In the genomic region with DNA sequence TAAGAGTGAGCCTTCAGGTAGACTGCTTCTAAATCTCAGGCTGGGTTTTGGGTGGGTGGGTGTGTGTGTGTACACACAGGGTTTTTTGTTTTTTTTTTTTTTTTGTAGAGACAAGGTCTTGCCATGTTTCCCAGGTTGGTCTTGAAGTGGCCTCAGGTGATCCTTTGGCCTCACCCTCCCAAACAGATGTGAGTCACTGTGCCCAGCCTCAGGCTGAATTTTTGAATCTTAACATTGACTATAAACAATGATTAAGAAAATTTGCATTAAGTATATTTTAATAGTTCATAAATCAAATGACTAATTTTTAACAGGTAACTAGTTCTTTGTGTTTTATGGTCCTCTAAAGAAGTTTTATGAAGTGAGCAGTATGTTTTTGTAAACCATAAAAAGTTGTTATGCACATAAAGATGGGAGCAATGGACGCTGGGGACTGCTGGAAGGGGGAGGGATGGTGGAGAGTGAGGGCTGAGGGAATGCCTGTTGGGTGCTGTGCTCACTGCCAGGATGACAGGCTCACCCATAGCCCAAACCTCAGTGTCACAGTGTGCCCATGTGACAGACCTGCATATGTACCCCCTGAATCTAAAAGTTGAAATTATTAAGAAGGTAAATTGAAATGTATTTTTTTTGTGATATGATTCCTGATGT, we compare ENCODE assay signal across 24 cellular contexts.
DNase-seq lines count a peak whose midpoint lies in the region; ATAC-seq and TF ChIP-seq lines count a peak whose summit lies in the region.
"Had no signal": no experiment of that assay in that cellular context is flagged by ENCODE, and none has a peak within 500 bp of the region (broad histone marks: within the 10 kb centered on the region; RNA-seq: fewer than 3 reads in every experiment).

No MANE protein-coding gene starts in this region.

- H3K9me2 ChIP-seq in PC-3 (replicated peaks; ENCODE audit: low read length) (no peaks in the 10 kb centered on the region), GM23248 (ENCODE audit: insufficient read depth) (no peaks in the 10 kb centered on the region)

- peak; percentile 42 for DNase-seq in M059J (ENCODE audit: low read depth)
- peak; percentile 26 for DNase-seq in PC-3
- peak; percentile 21 for DNase-seq in epithelial cell of esophagus (ENCODE audit: low read depth)
- peak; percentile 60 for DNase-seq in renal cortical epithelial cell (ENCODE audit: low read depth)
- no peak for DNase-seq in vagina (ENCODE audit: extremely low spot score in 2 of 2)
- DNase-seq in spleen, result no peak
- DNase-seq in GM23248, result no peak
- DNase-seq: 8988T; ACHN; BE2C; C1 segment of cervical spinal cord; CD4-positive, alpha-beta memory T cell; CD4-positive, CD25-positive, alpha-beta regulatory T cell; CD8-positive, alpha-beta memory T cell; COR-L47; DMS 273 treated with DMSO at 0.1 percent for 48 hours; DMS153; DMS53; DMS79; DND-41; EL; GDM1 had no signal

- CTCF ChIA-PET in PC-3 (lab: Charles Lee), result no interaction called here

- H3K27ac ChIP-seq in PC-3 (ENCODE audit: low read length) (no peak overlapping the region), vagina (no peak overlapping the region), spleen (no peak overlapping the region), GM23248 (no peak overlapping the region)
- H3K27ac ChIP-seq: BLaER1 had no signal

- in situ Hi-C loops in GM23248 (cut with MboI), result no loop called here

- 76 to 97% (median 86%) methylated on average over 1 of the region's 1 CpG for WGBS in spleen, 5 donors
- 85 to 92% methylated on average over 1 of the region's 1 CpG for WGBS in GM23248 (ENCODE audit: low coverage in 1 of 2, low lambda C conversion rate in 2 of 2, missing lambda C conversion rate in 2 of 2), 2 experiments

- no peaks in the 10 kb centered on the region for H4K20me1 ChIP-seq in PC-3 (ENCODE audit: low read length)
- no peaks in the 10 kb centered on the region for H4K20me1 ChIP-seq in GM23248 (ENCODE audit: insufficient read depth)
- H4K20me1 ChIP-seq: BLaER1 had no signal

- H3K4me1 ChIP-seq in PC-3 (ENCODE audit: insufficient read depth, low read length), result no peaks in the 10 kb centered on the region
- H3K4me1 ChIP-seq in vagina, result no peaks in the 10 kb centered on the region
- H3K4me1 ChIP-seq in spleen, result no peaks in the 10 kb centered on the region
- no peaks in the 10 kb centered on the region for H3K4me1 ChIP-seq in GM23248 (ENCODE audit: insufficient read depth)
- H3K4me1 ChIP-seq: BE2C, BLaER1 had no signal

- H3K27me3 ChIP-seq in PC-3 (ENCODE audit: low read length) (no peaks in the 10 kb centered on the region), vagina (no peaks in the 10 kb centered on the region), spleen (replicated peaks in 1 of 7) (no peaks in the 10 kb centered on the region), GM23248 (replicated peaks; ENCODE audit: insufficient read depth) (no peaks in the 10 kb centered on the region)
- H3K27me3 ChIP-seq: BE2C, BLaER1 had no signal

- no TSS peak for BruUV-seq in PC-3 (replicated peaks; lab: Mats Ljungman, UMichigan)

- H3K9me3 ChIP-seq in PC-3 (ENCODE audit: low read length) (peaks cover 34% of the 10 kb centered on the region), vagina (no peaks in the 10 kb centered on the region), spleen (peaks cover 0 to 80% (median 40%) of the 10 kb centered on the region in 8 donors), GM23248 (ENCODE audit: low read depth) (peaks cover 3% of the 10 kb centered on the region)

- H3K9ac ChIP-seq in PC-3 (ENCODE audit: low read length) (no peak overlapping the region), GM23248 (no peak overlapping the region)
- H3K9ac ChIP-seq: BLaER1 had no signal

- ATAC-seq in PC-3, result peak; percentile 97
- ATAC-seq: GM12878 had no signal

- H3F3A ChIP-seq in PC-3 (ENCODE audit: low read length, unreplicated experiment) (no peaks in the 10 kb centered on the region), GM23248 (ENCODE audit: insufficient read depth) (no peaks in the 10 kb centered on the region)

- H3K36me3 ChIP-seq in PC-3 (ENCODE audit: low read depth, low read length), result peaks cover 4% of the 10 kb centered on the region; the same call in 1 of the 2 replicates
- no peaks in the 10 kb centered on the region for H3K36me3 ChIP-seq in vagina
- H3K36me3 ChIP-seq in spleen, result peaks cover 0 to 27% (median 0%) of the 10 kb centered on the region in 6 donors
- 0 out of 2 replicates have a peak, but pooled peaks cover 11% of the 10 kb centered on the region for H3K36me3 ChIP-seq in GM23248 (ENCODE audit: low read depth)
- H3K36me3 ChIP-seq: BE2C had no signal

- TF ChIP-seq POLR2A in vagina (IDR thresholded peaks at IDR 0.05) (no peak), spleen (IDR thresholded peaks at IDR 0.05) (no peak)

- H3K4me2 ChIP-seq in PC-3 (ENCODE audit: low read length) (no peak overlapping the region), GM23248 (ENCODE audit: unreplicated experiment) (no peak overlapping the region)
- H3K4me2 ChIP-seq: BLaER1 had no signal

- no peak for TF ChIP-seq CTCF in PC-3 (conservative IDR thresholded peaks at IDR 0.05; ENCODE audit: low read depth, low read length)
- no peak for TF ChIP-seq CTCF in epithelial cell of esophagus (IDR thresholded peaks at IDR 0.05; ENCODE audit: insufficient read depth, low read depth, low read length, missing control alignments)
- no peak for TF ChIP-seq CTCF in vagina (IDR thresholded peaks at IDR 0.05)
- TF ChIP-seq CTCF in spleen (IDR thresholded peaks at IDR 0.05 in 8 of 11, conservative IDR thresholded peaks at IDR 0.05 in 3 of 11), result no peak

- POLR2A ChIA-PET in PC-3 (lab: Charles Lee; ENCODE audit: unreplicated experiment), result no interaction called here

- H3K4me3 ChIP-seq in PC-3 (ENCODE audit: low read length) (no peak overlapping the region), epithelial cell of esophagus (ENCODE audit: low read length) (no peak overlapping the region), vagina (no peak overlapping the region), spleen (no peak overlapping the region), GM23248 (no peak overlapping the region)
- H3K4me3 ChIP-seq: BLaER1, GM12878 had no signal

- no peaks in the 10 kb centered on the region for H3K79me2 ChIP-seq in PC-3 (ENCODE audit: low read length)
- no peaks in the 10 kb centered on the region for H3K79me2 ChIP-seq in GM23248 (ENCODE audit: insufficient read depth)

- H2AFZ ChIP-seq in PC-3 (ENCODE audit: low read length) (no peak overlapping the region), GM23248 (no peak overlapping the region)

- intact Hi-C loops in PC-3 (cut with micrococcal nuclease), result no loop called here
- intact Hi-C loops in vagina (cut with DNase I), result no loop called here
- intact Hi-C loops in spleen (cut with DNase I; ENCODE audit: low total_unique reads), result no loop called here

Comparison
In these comparisons a context has a peak if more than half of its experiments do, and no peak if none do; other contexts are left out.
1. DNase-seq: peak in M059J (single experiment), PC-3 (single experiment), epithelial cell of esophagus (single experiment) and renal cortical epithelial cell (single experiment); none in vagina (0 of 2), spleen (single experiment) and GM23248 (single experiment).